1 cellular context compared by ENCODE assay signal in genomic region chr5:132800545-132800944, GRCh38.
TF ChIP-seq lines count a peak whose summit lies in the region.

No MANE protein-coding gene starts in this region.

TF ChIP-seq in HepG2, 621 proteins besides CTCF, POLR2A, EP300 and RAD21:
- TF ChIP-seq THAP9 (CRISPR knock-in tag; IDR thresholded peaks at IDR 0.05; ENCODE audit: borderline replicate concordance) (no peak), ZNF891 (CRISPR knock-in tag; IDR thresholded peaks at IDR 0.05) (no peak), ZNF367 (CRISPR knock-in tag; IDR thresholded peaks at IDR 0.05; ENCODE audit: borderline replicate concordance) (no peak), SIN3A (IDR thresholded peaks at IDR 0.05; ENCODE audit: borderline replicate concordance, low read depth, low read length) (no peak), PBX2 (CRISPR knock-in tag; IDR thresholded peaks at IDR 0.05) (no peak), FOSL2 (CRISPR knock-in tag; IDR thresholded peaks at IDR 0.05) (no peak)
